11 cellular contexts compared by ENCODE assay signal in the genomic region with DNA sequence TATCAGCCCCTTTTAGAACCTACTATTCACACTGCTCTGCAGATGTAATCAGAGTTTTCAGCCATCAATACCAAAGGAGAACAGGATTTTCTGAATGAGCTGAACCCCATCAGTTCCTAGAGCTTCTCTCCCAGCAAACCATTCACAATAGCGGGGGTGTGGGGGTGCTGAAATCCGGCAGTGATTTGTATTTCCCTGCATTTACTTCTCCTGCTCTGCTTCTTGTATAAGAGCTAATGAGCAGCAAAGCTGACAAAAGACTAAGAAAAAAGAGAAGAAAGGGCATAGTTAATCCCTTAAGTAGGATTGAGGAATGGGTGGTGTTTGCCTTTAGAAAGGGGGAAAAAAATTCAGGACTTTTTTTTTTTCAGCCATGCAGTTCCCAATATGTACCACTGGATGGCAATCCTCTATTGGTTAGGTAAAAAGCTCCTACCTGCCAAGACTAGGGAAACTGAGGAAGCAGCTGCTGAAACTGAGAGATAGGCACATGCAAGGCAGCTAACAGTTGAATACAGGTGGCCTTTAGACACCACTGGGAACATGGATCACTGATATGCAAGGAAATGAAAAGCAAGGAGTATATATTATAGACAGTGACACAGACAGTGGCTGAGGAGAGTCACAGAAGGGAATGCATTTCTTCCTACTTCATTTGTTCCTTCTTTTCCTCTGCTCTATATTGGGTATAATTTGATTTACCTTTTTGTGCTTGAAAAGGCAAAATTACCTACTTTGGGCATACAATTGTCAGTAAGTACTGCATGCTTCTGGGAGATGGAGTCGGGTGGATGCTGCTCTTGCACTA.
DNase-seq lines count a peak whose midpoint lies in the region; ATAC-seq and TF ChIP-seq lines count a peak whose summit lies in the region.
"Had no signal": no experiment of that assay in that cellular context is flagged by ENCODE, and none has a peak within 500 bp of the region (broad histone marks: within the 10 kb centered on the region; RNA-seq: fewer than 3 reads in every experiment).

No MANE protein-coding gene starts in this region.

- DNase-seq in cardiac muscle cell (ENCODE audit: low read depth in 1 of 2, low spot score in 1 of 2) (peak; percentile 6 to 32), cardiac septum (ENCODE audit: low spot score) (no peak), PC-3 (peak; percentile 40), fibroblast of mammary gland (ENCODE audit: low read depth) (peak; percentile 0), testis (no peak), globus pallidus (ENCODE audit: low spot score) (no peak), epidermal melanocyte (ENCODE audit: insufficient read length, low spot score) (no peak)
- DNase-seq: EL, left cardiac atrium, NCI-H187 treated with DMSO at 0.1 percent for 48 hours had no signal

- no peak overlapping the region for H2AFZ ChIP-seq in PC-3 (ENCODE audit: low read length)

- H4K20me1 ChIP-seq in PC-3 (ENCODE audit: low read length): no peaks in the 10 kb centered on the region

- H3K27me3 ChIP-seq in cardiac muscle cell: no peaks in the 10 kb centered on the region
- H3K27me3 ChIP-seq in PC-3 (ENCODE audit: low read length): no peaks in the 10 kb centered on the region
- H3K27me3 ChIP-seq in testis: no peaks in the 10 kb centered on the region

- H3K4me2 ChIP-seq in PC-3 (ENCODE audit: low read length): no peak overlapping the region

- no peak for TF ChIP-seq POLR2A in testis (IDR thresholded peaks at IDR 0.05)

- TF ChIP-seq CTCF in cardiac muscle cell (IDR thresholded peaks at IDR 0.05; ENCODE audit: low read depth, low read length) (peak; percentile 60), PC-3 (conservative IDR thresholded peaks at IDR 0.05; ENCODE audit: low read depth, low read length) (peak; percentile 82), fibroblast of mammary gland (conservative IDR thresholded peaks at IDR 0.05; ENCODE audit: control insufficient read depth, insufficient read depth, low read depth, low read length) (peak; percentile 73), testis (IDR thresholded peaks at IDR 0.05) (peak in 2 of 3 experiments; percentile 47 to 60)

- intact Hi-C loops in cardiac septum (cut with DNase I): loop anchor here (5.0 kb wide), 1 partner anchor 227 kb away; no protein-coding TSS in a partner anchor
- intact Hi-C loops in PC-3 (cut with micrococcal nuclease): loop anchor here (1.0 to 5.0 kb wide), 5 partner anchors 137 to 474 kb away; no protein-coding TSS in a partner anchor
- intact Hi-C loops in testis (cut with DNase I; ENCODE audit: low total_unique reads): no loop called here

- H3K9me3 ChIP-seq in cardiac muscle cell (ENCODE audit: low read depth) (no peaks in the 10 kb centered on the region), PC-3 (ENCODE audit: low read length) (no peaks in the 10 kb centered on the region), testis (no peaks in the 10 kb centered on the region)

- ATAC-seq in PC-3: no peak
- no peak for ATAC-seq in GM21576 (IDR thresholded peaks at IDR 0.05; ENCODE audit: unreplicated experiment)
- ATAC-seq: left cardiac atrium had no signal

- H3K4me1 ChIP-seq in cardiac muscle cell (ENCODE audit: low read depth) (peaks cover 5% of the 10 kb centered on the region), PC-3 (ENCODE audit: insufficient read depth, low read length) (peaks cover 30% of the 10 kb centered on the region), testis (no peaks in the 10 kb centered on the region)

- H3K9ac ChIP-seq in PC-3 (ENCODE audit: low read length): no peak overlapping the region

- no peaks in the 10 kb centered on the region for H3K79me2 ChIP-seq in PC-3 (ENCODE audit: low read length)

- H3K27ac ChIP-seq in cardiac muscle cell (no peak overlapping the region), PC-3 (ENCODE audit: low read length) (no peak overlapping the region), testis (no peak overlapping the region)

- H3K36me3 ChIP-seq in cardiac muscle cell: no peaks in the 10 kb centered on the region
- H3K36me3 ChIP-seq in PC-3 (ENCODE audit: low read depth, low read length): no peaks in the 10 kb centered on the region
- H3K36me3 ChIP-seq in testis (ENCODE audit: low read depth, missing control alignments): no peaks in the 10 kb centered on the region

- no peak overlapping the region for H3K4me3 ChIP-seq in cardiac muscle cell
- H3K4me3 ChIP-seq in PC-3 (ENCODE audit: low read length): no peak overlapping the region
- no peak overlapping the region for H3K4me3 ChIP-seq in fibroblast of mammary gland (ENCODE audit: control insufficient read depth, low read depth, low read length)
- no peak overlapping the region for H3K4me3 ChIP-seq in testis

- no TSS peak for BruUV-seq in PC-3 (replicated peaks; lab: Mats Ljungman, UMichigan)

- WGBS in testis, 2 donors: 60 to 93% methylated on average over 3 of the region's 3 CpGs

- POLR2A ChIA-PET in PC-3 (lab: Charles Lee; ENCODE audit: unreplicated experiment): interaction anchor here (0.6 kb wide), 1 partner anchor 1493 kb away, joined by 4 read pairs; no protein-coding TSS in a partner anchor

- H3K9me2 ChIP-seq in PC-3 (replicated peaks; ENCODE audit: low read length): no peaks in the 10 kb centered on the region

- H3F3A ChIP-seq in PC-3 (ENCODE audit: low read length, unreplicated experiment): no peaks in the 10 kb centered on the region

- CTCF ChIA-PET in PC-3 (lab: Charles Lee): interaction anchor here (0.6 to 0.7 kb wide), 3 partner anchors 219 to 1543 kb away, joined by 3 to 5 read pairs (median 4); no protein-coding TSS in a partner anchor

Comparison
In these comparisons a context has a peak if more than half of its experiments do, and no peak if none do; other contexts are left out.
1. DNase-seq: peak in cardiac muscle cell (2 of 2), PC-3 (single experiment) and fibroblast of mammary gland (single experiment); none in cardiac septum (single experiment), testis (single experiment), globus pallidus (single experiment) and epidermal melanocyte (single experiment).
2. Peak in every context shown above with its lines, with median percentiles within 50 percentile points of each other: CTCF ChIP-seq.